Comparison of ENCODE assay signal across 6 cellular contexts in the genomic region with DNA sequence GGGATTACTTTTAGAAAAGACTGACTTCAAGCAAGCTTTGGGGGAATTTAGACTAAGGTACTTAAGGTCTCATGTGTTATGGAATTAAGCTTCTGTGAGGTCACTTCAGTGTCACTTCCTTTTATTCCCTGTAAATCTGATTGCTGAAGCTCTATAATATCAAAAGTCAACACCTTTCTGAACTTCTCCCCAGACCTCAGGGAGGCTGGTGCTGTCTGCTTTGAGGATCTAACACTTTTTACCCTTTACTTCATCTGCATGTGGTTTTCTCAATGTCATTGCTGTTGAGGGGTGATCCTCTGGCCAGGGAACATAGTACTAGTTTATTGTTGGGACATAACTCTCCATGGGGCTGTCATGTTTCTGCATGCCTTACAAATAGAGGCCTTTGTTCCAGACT.
"Had no signal": no experiment of that assay in that cellular context is flagged by ENCODE, and none has a peak within 500 bp of the region (broad histone marks: within the 10 kb centered on the region; RNA-seq: fewer than 3 reads in every experiment).

No MANE protein-coding gene starts in this region.

- H3K4me3 Mint-ChIP-seq: IgD-negative memory B cell had no signal

- H3K27ac Mint-ChIP-seq: IgD-negative memory B cell had no signal

- ATAC-seq: HepG2, K562 had no signal

- H3K27ac ChIP-seq: HL-60 had no signal

- H3K4me3 ChIP-seq: K562 had no signal

- DNase-seq: IMR-90, KBM-7 had no signal
